Comparison of ENCODE assay signal across 7 cellular contexts in genomic region chr9:129375845-129376244, GRCh38.
"Had no signal": no experiment of that assay in that cellular context is flagged by ENCODE, and none has a peak within 500 bp of the region (broad histone marks: within the 10 kb centered on the region; RNA-seq: fewer than 3 reads in every experiment).

No MANE protein-coding gene starts in this region.

- FAIRE-seq: G401.6, GM12891, GM12892, GM18507, GM19239 had no signal

- DNase-seq: GDM1, GF-D8 had no signal
